10 cellular contexts compared by ENCODE assay signal in the genomic region with DNA sequence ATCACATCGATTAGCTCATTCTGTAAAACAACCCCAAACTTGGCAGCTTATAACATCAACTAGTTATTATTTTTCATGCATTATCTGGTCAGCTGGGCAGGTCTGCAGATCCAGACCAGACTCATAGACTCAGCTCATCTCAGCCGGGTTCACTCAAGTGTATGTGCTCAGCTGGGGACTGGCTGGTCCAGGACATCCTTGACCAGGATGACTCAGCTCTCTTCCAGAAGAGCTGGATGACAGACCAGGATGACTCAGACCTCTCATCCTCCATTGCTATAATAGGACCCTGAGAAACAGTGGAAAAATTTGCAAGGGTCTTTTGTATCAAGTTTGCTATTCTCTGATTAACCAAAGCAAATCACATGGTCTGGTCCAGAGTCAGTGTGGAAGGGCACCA.
DNase-seq lines count a peak whose midpoint lies in the region; ATAC-seq and TF ChIP-seq lines count a peak whose summit lies in the region.
"Had no signal": no experiment of that assay in that cellular context is flagged by ENCODE, and none has a peak within 500 bp of the region (broad histone marks: within the 10 kb centered on the region; RNA-seq: fewer than 3 reads in every experiment).

No MANE protein-coding gene starts in this region.

- ATAC-seq in foreskin keratinocyte (peak; percentile 73), GM19395 (IDR thresholded peaks at IDR 0.05; ENCODE audit: unreplicated experiment) (no peak)

- H3K4me1 ChIP-seq in foreskin keratinocyte, result no peaks in the 10 kb centered on the region

- H3K36me3 Mint-ChIP-seq in activated naive CD8-positive, alpha-beta T cell treated with anti-CD3 and anti-CD28 coated beads for 36 hours, result no peaks in the 10 kb centered on the region
- H3K36me3 Mint-ChIP-seq: CD4-positive, CD25-positive, alpha-beta regulatory T cell had no signal

- no peak overlapping the region for H3K27ac ChIP-seq in foreskin keratinocyte

- no peaks in the 10 kb centered on the region for H3K27me3 ChIP-seq in foreskin keratinocyte

- H3K27ac Mint-ChIP-seq in activated naive CD8-positive, alpha-beta T cell treated with anti-CD3 and anti-CD28 coated beads for 36 hours, result no peak overlapping the region
- H3K27ac Mint-ChIP-seq: CD4-positive, CD25-positive, alpha-beta regulatory T cell had no signal

- H3K9me3 Mint-ChIP-seq in activated naive CD8-positive, alpha-beta T cell treated with anti-CD3 and anti-CD28 coated beads for 36 hours, result no peaks in the 10 kb centered on the region

- H3K27me3 Mint-ChIP-seq in activated naive CD8-positive, alpha-beta T cell treated with anti-CD3 and anti-CD28 coated beads for 36 hours, result no peaks in the 10 kb centered on the region
- H3K27me3 Mint-ChIP-seq: CD4-positive, CD25-positive, alpha-beta regulatory T cell had no signal

- H3K4me3 Mint-ChIP-seq in activated naive CD8-positive, alpha-beta T cell treated with anti-CD3 and anti-CD28 coated beads for 36 hours, result no peak overlapping the region
- H3K4me3 Mint-ChIP-seq: CD4-positive, CD25-positive, alpha-beta regulatory T cell had no signal

- TF ChIP-seq CTCF in HFF-Myc (IDR thresholded peaks at IDR 0.05; ENCODE audit: low read depth, low read length, missing control alignments), result no peak
- TF ChIP-seq CTCF in foreskin keratinocyte (conservative IDR thresholded peaks at IDR 0.05), result no peak

- DNase-seq in A172 (ENCODE audit: low spot score), result peak; percentile 95
- DNase-seq in HFF-Myc (ENCODE audit: extremely low read depth, low read depth), result peak; percentile 68
- peak; percentile 44 for DNase-seq in SW480 (ENCODE audit: low spot score)
- peak in 1 of 2 donors; percentile 45 for DNase-seq in foreskin keratinocyte
- no peak for DNase-seq in activated naive CD8-positive, alpha-beta T cell treated with anti-CD3 and anti-CD28 coated beads for 36 hours
- no peak for DNase-seq in activated effector memory CD4-positive, alpha-beta T cell treated with Interleukin-2 at 50 U/mL for 16 hours
- no peak for DNase-seq in cerebellar cortex (ENCODE audit: low spot score)
- DNase-seq: activated CD4-positive, alpha-beta T cell treated with anti-CD3 and anti-CD28 coated beads, Interleukin-2, amount 50 U/mL, for 48 hours; CD4-positive, CD25-positive, alpha-beta regulatory T cell had no signal

- no peak overlapping the region for H3K4me3 ChIP-seq in HFF-Myc (replicated peaks; ENCODE audit: low read depth, low read length)

- peaks cover 3% of the 10 kb centered on the region for H3K4me1 Mint-ChIP-seq in activated naive CD8-positive, alpha-beta T cell treated with anti-CD3 and anti-CD28 coated beads for 36 hours

Comparison
In these comparisons a context has a peak if more than half of its experiments do, and no peak if none do; other contexts are left out.
1. DNase-seq: peak in A172 (single experiment), HFF-Myc (single experiment) and SW480 (single experiment); none in activated naive CD8-positive, alpha-beta T cell treated with anti-CD3 and anti-CD28 coated beads for 36 hours (single experiment), activated effector memory CD4-positive, alpha-beta T cell treated with Interleukin-2 at 50 U/mL for 16 hours (single experiment) and cerebellar cortex (single experiment).